1 cellular context compared by ENCODE assay signal in the genomic region with DNA sequence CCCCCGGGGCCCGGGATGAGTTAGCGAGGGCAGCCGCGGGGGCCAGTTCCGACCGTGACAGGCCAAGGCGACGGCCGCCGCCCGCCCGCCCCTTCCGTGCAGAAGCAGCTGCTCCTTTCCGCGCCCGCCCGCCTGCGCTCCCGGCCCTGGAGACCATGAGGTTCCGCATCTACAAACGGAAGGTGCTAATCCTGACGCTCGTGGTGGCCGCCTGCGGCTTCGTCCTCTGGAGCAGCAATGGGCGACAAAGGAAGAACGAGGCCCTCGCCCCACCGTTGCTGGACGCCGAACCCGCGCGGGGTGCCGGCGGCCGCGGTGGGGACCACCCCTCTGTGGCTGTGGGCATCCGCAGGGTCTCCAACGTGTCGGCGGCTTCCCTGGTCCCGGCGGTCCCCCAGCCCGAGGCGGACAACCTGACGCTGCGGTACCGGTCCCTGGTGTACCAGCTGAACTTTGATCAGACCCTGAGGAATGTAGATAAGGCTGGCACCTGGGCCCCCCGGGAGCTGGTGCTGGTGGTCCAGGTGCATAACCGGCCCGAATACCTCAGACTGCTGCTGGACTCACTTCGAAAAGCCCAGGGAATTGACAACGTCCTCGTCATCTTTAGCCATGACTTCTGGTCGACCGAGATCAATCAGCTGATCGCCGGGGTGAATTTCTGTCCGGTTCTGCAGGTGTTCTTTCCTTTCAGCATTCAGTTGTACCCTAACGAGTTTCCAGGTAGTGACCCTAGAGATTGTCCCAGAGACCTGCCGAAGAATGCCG.
TF ChIP-seq lines count a peak whose summit lies in the region.

No MANE protein-coding gene starts in this region.

TF ChIP-seq in HepG2, 621 proteins besides CTCF, POLR2A, EP300 and RAD21 (continued from another document):
- TF ChIP-seq, protein P1, sequence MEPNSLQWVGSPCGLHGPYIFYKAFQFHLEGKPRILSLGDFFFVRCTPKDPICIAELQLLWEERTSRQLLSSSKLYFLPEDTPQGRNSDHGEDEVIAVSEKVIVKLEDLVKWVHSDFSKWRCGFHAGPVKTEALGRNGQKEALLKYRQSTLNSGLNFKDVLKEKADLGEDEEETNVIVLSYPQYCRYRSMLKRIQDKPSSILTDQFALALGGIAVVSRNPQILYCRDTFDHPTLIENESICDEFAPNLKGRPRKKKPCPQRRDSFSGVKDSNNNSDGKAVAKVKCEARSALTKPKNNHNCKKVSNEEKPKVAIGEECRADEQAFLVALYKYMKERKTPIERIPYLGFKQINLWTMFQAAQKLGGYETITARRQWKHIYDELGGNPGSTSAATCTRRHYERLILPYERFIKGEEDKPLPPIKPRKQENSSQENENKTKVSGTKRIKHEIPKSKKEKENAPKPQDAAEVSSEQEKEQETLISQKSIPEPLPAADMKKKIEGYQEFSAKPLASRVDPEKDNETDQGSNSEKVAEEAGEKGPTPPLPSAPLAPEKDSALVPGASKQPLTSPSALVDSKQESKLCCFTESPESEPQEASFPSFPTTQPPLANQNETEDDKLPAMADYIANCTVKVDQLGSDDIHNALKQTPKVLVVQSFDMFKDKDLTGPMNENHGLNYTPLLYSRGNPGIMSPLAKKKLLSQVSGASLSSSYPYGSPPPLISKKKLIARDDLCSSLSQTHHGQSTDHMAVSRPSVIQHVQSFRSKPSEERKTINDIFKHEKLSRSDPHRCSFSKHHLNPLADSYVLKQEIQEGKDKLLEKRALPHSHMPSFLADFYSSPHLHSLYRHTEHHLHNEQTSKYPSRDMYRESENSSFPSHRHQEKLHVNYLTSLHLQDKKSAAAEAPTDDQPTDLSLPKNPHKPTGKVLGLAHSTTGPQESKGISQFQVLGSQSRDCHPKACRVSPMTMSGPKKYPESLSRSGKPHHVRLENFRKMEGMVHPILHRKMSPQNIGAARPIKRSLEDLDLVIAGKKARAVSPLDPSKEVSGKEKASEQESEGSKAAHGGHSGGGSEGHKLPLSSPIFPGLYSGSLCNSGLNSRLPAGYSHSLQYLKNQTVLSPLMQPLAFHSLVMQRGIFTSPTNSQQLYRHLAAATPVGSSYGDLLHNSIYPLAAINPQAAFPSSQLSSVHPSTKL (CRISPR knock-in tag; IDR thresholded peaks at IDR 0.05) = no peak
- TF ChIP-seq, protein P2, sequence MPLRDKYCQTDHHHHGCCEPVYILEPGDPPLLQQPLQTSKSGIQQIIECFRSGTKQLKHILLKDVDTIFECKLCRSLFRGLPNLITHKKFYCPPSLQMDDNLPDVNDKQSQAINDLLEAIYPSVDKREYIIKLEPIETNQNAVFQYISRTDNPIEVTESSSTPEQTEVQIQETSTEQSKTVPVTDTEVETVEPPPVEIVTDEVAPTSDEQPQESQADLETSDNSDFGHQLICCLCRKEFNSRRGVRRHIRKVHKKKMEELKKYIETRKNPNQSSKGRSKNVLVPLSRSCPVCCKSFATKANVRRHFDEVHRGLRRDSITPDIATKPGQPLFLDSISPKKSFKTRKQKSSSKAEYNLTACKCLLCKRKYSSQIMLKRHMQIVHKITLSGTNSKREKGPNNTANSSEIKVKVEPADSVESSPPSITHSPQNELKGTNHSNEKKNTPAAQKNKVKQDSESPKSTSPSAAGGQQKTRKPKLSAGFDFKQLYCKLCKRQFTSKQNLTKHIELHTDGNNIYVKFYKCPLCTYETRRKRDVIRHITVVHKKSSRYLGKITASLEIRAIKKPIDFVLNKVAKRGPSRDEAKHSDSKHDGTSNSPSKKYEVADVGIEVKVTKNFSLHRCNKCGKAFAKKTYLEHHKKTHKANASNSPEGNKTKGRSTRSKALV (CRISPR knock-in tag; IDR thresholded peaks at IDR 0.05) = peak; percentile 29; the same call in 1 of the 2 replicates
- no peak for TF ChIP-seq SMARCC2 (IDR thresholded peaks at IDR 0.05)
- peak; percentile 80; the same call in 1 of the 2 replicates for TF ChIP-seq ZNF44 (CRISPR knock-in tag; IDR thresholded peaks at IDR 0.05)
- peak; percentile 5; the same call in 1 of the 2 replicates for TF ChIP-seq ZNF263 (CRISPR knock-in tag; IDR thresholded peaks at IDR 0.05)
- no peak for TF ChIP-seq PRMT3 (CRISPR knock-in tag; IDR thresholded peaks at IDR 0.05; ENCODE audit: borderline replicate concordance, low read depth)
- TF ChIP-seq ZNF607 (CRISPR knock-in tag; IDR thresholded peaks at IDR 0.05; ENCODE audit: borderline replicate concordance) = 0 out of 2 replicates have a peak, but pooled peaks have one; percentile 0
- peak; percentile 13 for TF ChIP-seq YY1 (IDR thresholded peaks at IDR 0.05; ENCODE audit: insufficient read depth, insufficient replicate concordance, low read depth, low read length)
- TF ChIP-seq ZNF746 (CRISPR knock-in tag; IDR thresholded peaks at IDR 0.05) = 0 out of 2 replicates have a peak, but pooled peaks have one; percentile 24
- no peak for TF ChIP-seq IRF2 (CRISPR knock-in tag; IDR thresholded peaks at IDR 0.05)
- peak; percentile 17; the same call in 1 of the 2 replicates for TF ChIP-seq RBFOX2 (IDR thresholded peaks at IDR 0.05; ENCODE audit: low read depth, low read length)
- peak; percentile 78; the same call in 1 of the 2 replicates for TF ChIP-seq ZNF468 (CRISPR knock-in tag; IDR thresholded peaks at IDR 0.05)
- TF ChIP-seq TEAD3 (CRISPR knock-in tag; optimal IDR thresholded peaks at IDR 0.05; ENCODE audit: borderline replicate concordance) = peak; percentile 25
- TF ChIP-seq, protein P3, sequence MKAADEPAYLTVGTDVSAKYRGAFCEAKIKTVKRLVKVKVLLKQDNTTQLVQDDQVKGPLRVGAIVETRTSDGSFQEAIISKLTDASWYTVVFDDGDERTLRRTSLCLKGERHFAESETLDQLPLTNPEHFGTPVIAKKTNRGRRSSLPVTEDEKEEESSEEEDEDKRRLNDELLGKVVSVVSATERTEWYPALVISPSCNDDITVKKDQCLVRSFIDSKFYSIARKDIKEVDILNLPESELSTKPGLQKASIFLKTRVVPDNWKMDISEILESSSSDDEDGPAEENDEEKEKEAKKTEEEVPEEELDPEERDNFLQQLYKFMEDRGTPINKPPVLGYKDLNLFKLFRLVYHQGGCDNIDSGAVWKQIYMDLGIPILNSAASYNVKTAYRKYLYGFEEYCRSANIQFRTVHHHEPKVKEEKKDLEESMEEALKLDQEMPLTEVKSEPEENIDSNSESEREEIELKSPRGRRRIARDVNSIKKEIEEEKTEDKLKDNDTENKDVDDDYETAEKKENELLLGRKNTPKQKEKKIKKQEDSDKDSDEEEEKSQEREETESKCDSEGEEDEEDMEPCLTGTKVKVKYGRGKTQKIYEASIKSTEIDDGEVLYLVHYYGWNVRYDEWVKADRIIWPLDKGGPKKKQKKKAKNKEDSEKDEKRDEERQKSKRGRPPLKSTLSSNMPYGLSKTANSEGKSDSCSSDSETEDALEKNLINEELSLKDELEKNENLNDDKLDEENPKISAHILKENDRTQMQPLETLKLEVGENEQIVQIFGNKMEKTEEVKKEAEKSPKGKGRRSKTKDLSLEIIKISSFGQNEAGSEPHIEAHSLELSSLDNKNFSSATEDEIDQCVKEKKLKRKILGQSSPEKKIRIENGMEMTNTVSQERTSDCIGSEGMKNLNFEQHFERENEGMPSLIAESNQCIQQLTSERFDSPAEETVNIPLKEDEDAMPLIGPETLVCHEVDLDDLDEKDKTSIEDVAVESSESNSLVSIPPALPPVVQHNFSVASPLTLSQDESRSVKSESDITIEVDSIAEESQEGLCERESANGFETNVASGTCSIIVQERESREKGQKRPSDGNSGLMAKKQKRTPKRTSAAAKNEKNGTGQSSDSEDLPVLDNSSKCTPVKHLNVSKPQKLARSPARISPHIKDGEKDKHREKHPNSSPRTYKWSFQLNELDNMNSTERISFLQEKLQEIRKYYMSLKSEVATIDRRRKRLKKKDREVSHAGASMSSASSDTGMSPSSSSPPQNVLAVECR (CRISPR knock-in tag; IDR thresholded peaks at IDR 0.05; ENCODE audit: borderline replicate concordance) = no peak
- no peak for TF ChIP-seq ISL2 (CRISPR knock-in tag; IDR thresholded peaks at IDR 0.05)
- TF ChIP-seq ARNT2 (CRISPR knock-in tag; IDR thresholded peaks at IDR 0.05; ENCODE audit: low read depth) = 0 out of 2 replicates have a peak, but pooled peaks have one; percentile 17
- TF ChIP-seq, protein P4, sequence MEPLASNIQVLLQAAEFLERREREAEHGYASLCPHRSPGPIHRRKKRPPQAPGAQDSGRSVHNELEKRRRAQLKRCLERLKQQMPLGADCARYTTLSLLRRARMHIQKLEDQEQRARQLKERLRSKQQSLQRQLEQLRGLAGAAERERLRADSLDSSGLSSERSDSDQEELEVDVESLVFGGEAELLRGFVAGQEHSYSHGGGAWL (CRISPR knock-in tag; IDR thresholded peaks at IDR 0.05) = peak; percentile 9; the same call in 1 of the 2 replicates
- TF ChIP-seq, protein P5, sequence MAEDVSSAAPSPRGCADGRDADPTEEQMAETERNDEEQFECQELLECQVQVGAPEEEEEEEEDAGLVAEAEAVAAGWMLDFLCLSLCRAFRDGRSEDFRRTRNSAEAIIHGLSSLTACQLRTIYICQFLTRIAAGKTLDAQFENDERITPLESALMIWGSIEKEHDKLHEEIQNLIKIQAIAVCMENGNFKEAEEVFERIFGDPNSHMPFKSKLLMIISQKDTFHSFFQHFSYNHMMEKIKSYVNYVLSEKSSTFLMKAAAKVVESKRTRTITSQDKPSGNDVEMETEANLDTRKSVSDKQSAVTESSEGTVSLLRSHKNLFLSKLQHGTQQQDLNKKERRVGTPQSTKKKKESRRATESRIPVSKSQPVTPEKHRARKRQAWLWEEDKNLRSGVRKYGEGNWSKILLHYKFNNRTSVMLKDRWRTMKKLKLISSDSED (CRISPR knock-in tag; IDR thresholded peaks at IDR 0.05) = peak; percentile 73; the same call in 1 of the 2 replicates
- TF ChIP-seq AGO2 (optimal IDR thresholded peaks at IDR 0.05; ENCODE audit: low read depth, low read length) = peak; percentile 80
- TF ChIP-seq, protein P6, sequence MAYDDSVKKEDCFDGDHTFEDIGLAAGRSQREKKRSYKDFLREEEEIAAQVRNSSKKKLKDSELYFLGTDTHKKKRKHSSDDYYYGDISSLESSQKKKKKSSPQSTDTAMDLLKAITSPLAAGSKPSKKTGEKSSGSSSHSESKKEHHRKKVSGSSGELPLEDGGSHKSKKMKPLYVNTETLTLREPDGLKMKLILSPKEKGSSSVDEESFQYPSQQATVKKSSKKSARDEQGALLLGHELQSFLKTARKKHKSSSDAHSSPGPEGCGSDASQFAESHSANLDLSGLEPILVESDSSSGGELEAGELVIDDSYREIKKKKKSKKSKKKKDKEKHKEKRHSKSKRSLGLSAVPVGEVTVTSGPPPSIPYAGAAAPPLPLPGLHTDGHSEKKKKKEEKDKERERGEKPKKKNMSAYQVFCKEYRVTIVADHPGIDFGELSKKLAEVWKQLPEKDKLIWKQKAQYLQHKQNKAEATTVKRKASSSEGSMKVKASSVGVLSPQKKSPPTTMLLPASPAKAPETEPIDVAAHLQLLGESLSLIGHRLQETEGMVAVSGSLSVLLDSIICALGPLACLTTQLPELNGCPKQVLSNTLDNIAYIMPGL (CRISPR knock-in tag; IDR thresholded peaks at IDR 0.05; ENCODE audit: borderline replicate concordance in 1 of 2, low read depth in 1 of 2) = 0 out of 4 replicates have a peak, but pooled peaks of 1 of the 2 experiments have one; percentile 3
- TF ChIP-seq SKI (IDR thresholded peaks at IDR 0.05; ENCODE audit: partially characterized antibody) = no peak
- TF ChIP-seq ZNF224 (CRISPR knock-in tag; IDR thresholded peaks at IDR 0.05) = 0 out of 2 replicates have a peak, but pooled peaks have one; percentile 6
- peak; percentile 42; the same call in 1 of the 2 replicates for TF ChIP-seq GLI4 (CRISPR knock-in tag; IDR thresholded peaks at IDR 0.05; ENCODE audit: borderline replicate concordance)
- peak; percentile 86 for TF ChIP-seq ZNF777 (CRISPR knock-in tag; IDR thresholded peaks at IDR 0.05)
- TF ChIP-seq SALL1 (CRISPR knock-in tag; IDR thresholded peaks at IDR 0.05) = peak; percentile 18; the same call in 1 of the 2 replicates
- TF ChIP-seq, protein P7, sequence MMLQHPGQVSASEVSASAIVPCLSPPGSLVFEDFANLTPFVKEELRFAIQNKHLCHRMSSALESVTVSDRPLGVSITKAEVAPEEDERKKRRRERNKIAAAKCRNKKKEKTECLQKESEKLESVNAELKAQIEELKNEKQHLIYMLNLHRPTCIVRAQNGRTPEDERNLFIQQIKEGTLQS (CRISPR knock-in tag; IDR thresholded peaks at IDR 0.05) = no peak
- no peak for TF ChIP-seq NONO (IDR thresholded peaks at IDR 0.05)
- 0 out of 2 replicates have a peak, but pooled peaks have one; percentile 15 for TF ChIP-seq NONO (CRISPR knock-in tag; conservative IDR thresholded peaks at IDR 0.05)
- no peak for TF ChIP-seq YEATS4 (CRISPR knock-in tag; IDR thresholded peaks at IDR 0.05; ENCODE audit: borderline replicate concordance)
- no peak for TF ChIP-seq SSRP1 (CRISPR knock-in tag; IDR thresholded peaks at IDR 0.05)
- TF ChIP-seq ZNF136 (CRISPR knock-in tag; IDR thresholded peaks at IDR 0.05; ENCODE audit: low read depth) = 0 out of 2 replicates have a peak, but pooled peaks have one; percentile 50
- TF ChIP-seq REXO4 (CRISPR knock-in tag; IDR thresholded peaks at IDR 0.05; ENCODE audit: borderline replicate concordance) = 0 out of 2 replicates have a peak, but pooled peaks have one; percentile 37
- TF ChIP-seq, protein P8, sequence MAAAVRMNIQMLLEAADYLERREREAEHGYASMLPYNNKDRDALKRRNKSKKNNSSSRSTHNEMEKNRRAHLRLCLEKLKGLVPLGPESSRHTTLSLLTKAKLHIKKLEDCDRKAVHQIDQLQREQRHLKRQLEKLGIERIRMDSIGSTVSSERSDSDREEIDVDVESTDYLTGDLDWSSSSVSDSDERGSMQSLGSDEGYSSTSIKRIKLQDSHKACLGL (CRISPR knock-in tag; IDR thresholded peaks at IDR 0.05) = no peak
- TF ChIP-seq ERF (CRISPR knock-in tag; IDR thresholded peaks at IDR 0.05) = no peak
- TF ChIP-seq ZMYM2 (CRISPR knock-in tag; IDR thresholded peaks at IDR 0.05) = no peak
- TF ChIP-seq BRD4 (CRISPR knock-in tag; IDR thresholded peaks at IDR 0.05) = peak; percentile 10; the same call in 1 of the 2 replicates
- TF ChIP-seq, protein P9, sequence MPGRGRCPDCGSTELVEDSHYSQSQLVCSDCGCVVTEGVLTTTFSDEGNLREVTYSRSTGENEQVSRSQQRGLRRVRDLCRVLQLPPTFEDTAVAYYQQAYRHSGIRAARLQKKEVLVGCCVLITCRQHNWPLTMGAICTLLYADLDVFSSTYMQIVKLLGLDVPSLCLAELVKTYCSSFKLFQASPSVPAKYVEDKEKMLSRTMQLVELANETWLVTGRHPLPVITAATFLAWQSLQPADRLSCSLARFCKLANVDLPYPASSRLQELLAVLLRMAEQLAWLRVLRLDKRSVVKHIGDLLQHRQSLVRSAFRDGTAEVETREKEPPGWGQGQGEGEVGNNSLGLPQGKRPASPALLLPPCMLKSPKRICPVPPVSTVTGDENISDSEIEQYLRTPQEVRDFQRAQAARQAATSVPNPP (CRISPR knock-in tag; IDR thresholded peaks at IDR 0.05) = peak; percentile 20; the same call in 1 of the 2 replicates
- TF ChIP-seq ARNT (IDR thresholded peaks at IDR 0.05) = no peak
- 0 out of 2 replicates have a peak, but pooled peaks have one; percentile 11 for TF ChIP-seq AHR (CRISPR knock-in tag; IDR thresholded peaks at IDR 0.05)
- 0 out of 2 replicates have a peak, but pooled peaks have one; percentile 54 for TF ChIP-seq ISX (CRISPR knock-in tag; conservative IDR thresholded peaks at IDR 0.05)
- 0 out of 2 replicates have a peak, but pooled peaks have one; percentile 10 for TF ChIP-seq NKX3-1 (CRISPR knock-in tag; IDR thresholded peaks at IDR 0.05)
- peak; percentile 57; the same call in 1 of the 2 replicates for TF ChIP-seq ZNF775 (CRISPR knock-in tag; IDR thresholded peaks at IDR 0.05; ENCODE audit: borderline replicate concordance)
